Comparison of ENCODE assay signal across 30 cellular contexts in the genomic region with DNA sequence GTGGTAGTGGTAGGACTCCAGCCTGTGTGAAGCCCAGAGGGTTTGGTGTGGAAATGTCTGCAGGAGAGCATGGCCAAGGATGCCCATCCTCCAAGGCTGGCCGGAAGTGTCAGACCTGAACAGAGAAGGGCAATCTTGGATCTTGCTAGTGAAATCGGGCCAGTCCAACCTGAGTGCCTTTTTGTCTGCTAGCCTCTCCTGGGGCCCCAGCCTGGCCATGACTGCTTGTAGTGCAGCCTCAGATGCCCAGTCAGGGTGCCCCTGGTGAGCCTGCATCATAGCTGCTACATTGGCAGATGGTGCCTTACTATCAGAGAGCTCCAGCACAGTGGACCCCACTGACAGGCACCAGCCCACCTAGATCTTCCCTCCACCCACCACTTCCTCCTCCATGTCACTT.
"Had no signal": no experiment of that assay in that cellular context is flagged by ENCODE, and none has a peak within 500 bp of the region (broad histone marks: within the 10 kb centered on the region; RNA-seq: fewer than 3 reads in every experiment).

No MANE protein-coding gene starts in this region.

- H3K4me1 Mint-ChIP-seq: immature natural killer cell; naive thymus-derived CD4-positive, alpha-beta T cell had no signal

- H3K27ac ChIP-seq: heart left ventricle, left lung, lower lobe of right lung, neutrophil, parathyroid adenoma, right atrium auricular region, right lobe of liver, stomach, testis, thyroid gland, transverse colon, upper lobe of left lung had no signal

- H3K4me3 ChIP-seq: heart left ventricle, left lung, lower lobe of right lung, mucosa of descending colon, right atrium auricular region, right lobe of liver, smooth muscle cell, stomach, testis, thyroid gland, transverse colon, upper lobe of left lung had no signal

- ATAC-seq: left colon; left lung; mucosa of descending colon; naive thymus-derived CD4-positive, alpha-beta T cell; natural killer cell treated with Interleukin-12 subunit alpha and Interleukin-12 subunit beta and Interleukin-15 and Interleukin-18, amount 100 ng/mL, for 72 hours had no signal

- H3K27ac Mint-ChIP-seq: immature natural killer cell; natural killer cell treated with Interleukin-12 subunit alpha and Interleukin-12 subunit beta and Interleukin-15 and Interleukin-18, amount 100 ng/mL, for 72 hours; progenitor cell of endocrine pancreas had no signal

- H3K79me2 ChIP-seq: parathyroid adenoma had no signal

- FAIRE-seq: islet of Langerhans, kidney, urothelium cell line had no signal

- H3K36me3 Mint-ChIP-seq: immature natural killer cell; naive thymus-derived CD4-positive, alpha-beta T cell; natural killer cell treated with Interleukin-12 subunit alpha and Interleukin-12 subunit beta and Interleukin-15 and Interleukin-18, amount 100 ng/mL, for 72 hours had no signal

- H3K4me2 ChIP-seq: smooth muscle cell had no signal

- H2AFZ ChIP-seq: parathyroid adenoma had no signal

- H3K27me3 ChIP-seq: heart left ventricle, left lung, neutrophil, right atrium auricular region, right lobe of liver, stomach, testis, thyroid gland, transverse colon, upper lobe of left lung had no signal

- DNase-seq: heart left ventricle; hypothalamus; immature natural killer cell; kidney; left colon; left lung; lower lobe of right lung; mammary epithelial cell; mesendoderm; midbrain; mucosa of descending colon; naive thymus-derived CD4-positive, alpha-beta T cell; occipital lobe; right lobe of liver; stimulated activated CD4-positive, alpha-beta T cell treated with anti-CD3 and anti-CD28 coated beads, Interleukin-1b, Interleukin-23, amount 100 ng/mL, for 48 hours; stimulated activated CD4-positive, alpha-beta T cell treated with anti-CD3 and anti-CD28 coated beads, Interleukin-4, amount 100 ng/mL, for 1 hour; stimulated activated naive CD4-positive, alpha-beta T cell; stomach; testis; thyroid gland; transverse colon; upper lobe of left lung had no signal

- H3K36me3 ChIP-seq: heart left ventricle, left lung, lower lobe of right lung, neutrophil, right atrium auricular region, right lobe of liver, stomach, thyroid gland, transverse colon, upper lobe of left lung had no signal

- H3K9ac ChIP-seq: parathyroid adenoma had no signal

- H3K4me3 Mint-ChIP-seq: immature natural killer cell; naive thymus-derived CD4-positive, alpha-beta T cell; natural killer cell treated with Interleukin-12 subunit alpha and Interleukin-12 subunit beta and Interleukin-15 and Interleukin-18, amount 100 ng/mL, for 72 hours had no signal

- H3K4me1 ChIP-seq: heart left ventricle, left lung, lower lobe of right lung, parathyroid adenoma, right atrium auricular region, right lobe of liver, stomach, testis, thyroid gland, transverse colon, upper lobe of left lung had no signal

- H3K9me3 ChIP-seq: left lung, lower lobe of right lung, mucosa of descending colon, neutrophil, right lobe of liver, testis, thyroid gland, transverse colon, upper lobe of left lung had no signal

- H3K27me3 Mint-ChIP-seq: naive thymus-derived CD4-positive, alpha-beta T cell; natural killer cell treated with Interleukin-12 subunit alpha and Interleukin-12 subunit beta and Interleukin-15 and Interleukin-18, amount 100 ng/mL, for 72 hours; progenitor cell of endocrine pancreas had no signal
